In genomic region chr19:45244133-45244532, GRCh38 we compare ENCODE assay signal across 1 cellular context.
TF ChIP-seq lines count a peak whose summit lies in the region.

No MANE protein-coding gene starts in this region.

TF ChIP-seq in HEK293, 187 proteins besides CTCF, POLR2A, EP300 and RAD21 (continued from another document):
- peak; percentile 97 for TF ChIP-seq ZBTB6 (tag by site-specific recombination; IDR thresholded peaks at IDR 0.05)
